Comparison of ENCODE assay signal across 10 cellular contexts in genomic region chr9:33506626-33507370, GRCh38. TPM values are rescaled to one million over a fixed set of nuclear protein-coding genes. Genes with fewer than 3 reads are reported as not detected.
A peak's percentile ranks its signal among the peaks of the same experiment; 100 is the strongest.
DNase-seq lines count a peak whose midpoint lies in the region; FAIRE-seq and TF ChIP-seq lines count a peak whose summit lies in the region.
"Had no signal": no experiment of that assay in that cellular context is flagged by ENCODE, and none has a peak within 500 bp of the region (broad histone marks: within the 10 kb centered on the region; RNA-seq: fewer than 3 reads in every experiment).

No MANE protein-coding gene starts in this region.

- no peak overlapping the region for H2AK5ac ChIP-seq in trophoblast cell (ENCODE audit: low read length)

- no peak overlapping the region for H2BK12ac ChIP-seq in trophoblast cell (ENCODE audit: low read length)

- H4K12ac ChIP-seq in trophoblast cell (ENCODE audit: low read depth, low read length) = no peak overlapping the region

- no peaks in the 10 kb centered on the region for H3K36me3 Mint-ChIP-seq in activated T-helper 2 cell treated with anti-CD3 and anti-CD28 coated beads, Interferon-gamma antibody, Interleukin-2, Interleukin-4, amounts not matched to agents 10 μg/mL and 5 μg/mL and 100 μg/mL, durations not matched to agents 14 hours and 24 hours and 36 hours (ENCODE audit: low read depth)

- no peak overlapping the region for H3K27ac Mint-ChIP-seq in activated T-helper 2 cell treated with anti-CD3 and anti-CD28 coated beads, Interferon-gamma antibody, Interleukin-2, Interleukin-4, amounts not matched to agents 10 μg/mL and 5 μg/mL and 100 μg/mL, durations not matched to agents 14 hours and 24 hours and 36 hours

- H3K9ac ChIP-seq in endothelial cell of umbilical vein (replicated peaks; ENCODE audit: extremely low read depth, insufficient read depth, low read length) (peak overlapping the region; percentile 72), trophoblast cell (ENCODE audit: low read length) (no peak overlapping the region)

- TF ChIP-seq CTCF in endothelial cell of umbilical vein (IDR thresholded peaks at IDR 0.05; ENCODE audit: extremely low read depth in 1 of 2, insufficient read depth in 1 of 2, low read depth in 1 of 2, low read length in 2 of 2) (no peak), OCI-LY7 (conservative IDR thresholded peaks at IDR 0.05; ENCODE audit: low read length) (no peak)

- no peaks in the 10 kb centered on the region for H3K9me3 Mint-ChIP-seq in activated T-helper 2 cell treated with anti-CD3 and anti-CD28 coated beads, Interferon-gamma antibody, Interleukin-2, Interleukin-4, amounts not matched to agents 10 μg/mL and 5 μg/mL and 100 μg/mL, durations not matched to agents 14 hours and 24 hours and 36 hours

- peaks cover 17% of the 10 kb centered on the region for H3K4me1 Mint-ChIP-seq in activated T-helper 2 cell treated with anti-CD3 and anti-CD28 coated beads, Interferon-gamma antibody, Interleukin-2, Interleukin-4, amounts not matched to agents 10 μg/mL and 5 μg/mL and 100 μg/mL, durations not matched to agents 14 hours and 24 hours and 36 hours (ENCODE audit: low read depth)

- H3K23ac ChIP-seq in trophoblast cell (ENCODE audit: low read length) = no peak overlapping the region

- no peaks in the 10 kb centered on the region for H3K9me2 ChIP-seq in OCI-LY7 (ENCODE audit: insufficient read depth, low read length)

- H3K4me2 ChIP-seq in endothelial cell of umbilical vein (ENCODE audit: insufficient read depth, low read length) = peak overlapping the region; percentile 69
- H3K4me2 ChIP-seq in trophoblast cell (ENCODE audit: low read length) = no peak overlapping the region
- H3K4me2 ChIP-seq in OCI-LY7 (ENCODE audit: low read length) = no peak overlapping the region

- peak overlapping the region; percentile 1 for H2AFZ ChIP-seq in endothelial cell of umbilical vein (ENCODE audit: low read depth, low read length)
- H2AFZ ChIP-seq in trophoblast cell (ENCODE audit: insufficient read depth, low read length, poor library complexity) = no peak overlapping the region
- no peak overlapping the region; the same call in 1 of the 2 replicates for H2AFZ ChIP-seq in OCI-LY7 (ENCODE audit: low read length)

- H4K91ac ChIP-seq in trophoblast cell (ENCODE audit: low read depth, low read length) = peak overlapping the region; percentile 28

- CTCF ChIA-PET in endothelial cell of umbilical vein (lab: Charles Lee) (interaction anchor here (1.0 to 1.8 kb wide), 3 partner anchors 10 to 54 kb away, joined by 3 to 11 read pairs (median 4); partner anchors contain the start of gene ANKRD18B), OCI-LY7 (lab: Charles Lee; ENCODE audit: unreplicated experiment) (no interaction called here)

- POLR2A ChIA-PET in endothelial cell of umbilical vein (lab: Charles Lee) = interaction anchor here (1.0 to 1.4 kb wide), 2 partner anchors 33 to 54 kb away, joined by 3 to 8 read pairs; partner anchors contain the start of gene NOL6
- POLR2A ChIA-PET in OCI-LY7 (lab: Charles Lee) = interaction anchor here (0.7 kb wide), 2 partner anchors 180 to 186 kb away, joined by 3 read pairs; no protein-coding TSS in a partner anchor

- H3K14ac ChIP-seq in trophoblast cell (ENCODE audit: low read length) = no peak overlapping the region

- DNase-seq in EH (ENCODE audit: low read depth) = peak; percentile 99
- peak; percentile 87 for DNase-seq in NCI-H226
- DNase-seq in endothelial cell of umbilical vein (ENCODE audit: low read depth, low spot score) = peak; percentile 94
- DNase-seq in trophoblast cell = peak; percentile 34 to 39
- DNase-seq in NCI-H2227 treated with DMSO at 0.1 percent for 48 hours (lab: John Stamatoyannopoulos, UW) = no peak
- no peak for DNase-seq in activated T-helper 2 cell treated with anti-CD3 and anti-CD28 coated beads, Interferon-gamma antibody, Interleukin-2, Interleukin-4, amounts not matched to agents 10 μg/mL and 5 μg/mL and 100 μg/mL, durations not matched to agents 14 hours and 24 hours and 36 hours (ENCODE audit: low spot score)
- no peak for DNase-seq in NCI-H1417 (lab: John Stamatoyannopoulos, UW)
- no peak for DNase-seq in OCI-LY7 (ENCODE audit: low spot score)
- DNase-seq: glutamatergic neuron, NCI-H524 treated with DMSO at 0.1 percent for 48 hours had no signal

- no peak overlapping the region for H2BK5ac ChIP-seq in trophoblast cell (ENCODE audit: low read depth, low read length, poor library complexity)

- no peak overlapping the region for H3K18ac ChIP-seq in trophoblast cell (ENCODE audit: low read length)

- H3K9me3 ChIP-seq in endothelial cell of umbilical vein (replicated peaks; ENCODE audit: control insufficient read depth, insufficient read depth, low read length) = no peaks in the 10 kb centered on the region
- H3K9me3 ChIP-seq in trophoblast cell (ENCODE audit: insufficient read depth, low read depth, low read length) = no peaks in the 10 kb centered on the region
- no peaks in the 10 kb centered on the region for H3K9me3 ChIP-seq in OCI-LY7 (ENCODE audit: low read length)

- peaks cover 3% of the 10 kb centered on the region for H3K79me1 ChIP-seq in trophoblast cell (ENCODE audit: low read length)

- H3K4me1 ChIP-seq in endothelial cell of umbilical vein (ENCODE audit: control insufficient read depth, extremely low read depth, insufficient read depth, low read length) (peaks cover 28% of the 10 kb centered on the region), trophoblast cell (ENCODE audit: control insufficient read depth in 1 of 2, insufficient read depth in 2 of 2, low read length in 2 of 2) (peaks cover 2 to 5% of the 10 kb centered on the region in 2 experiments), OCI-LY7 (ENCODE audit: insufficient read depth, low read length, poor library complexity, severe bottlenecking) (no peaks in the 10 kb centered on the region)

- TSS peak; percentile 82 for BruUV-seq in endothelial cell of umbilical vein (replicated peaks; lab: Mats Ljungman, UMichigan)
- BruUV-seq in OCI-LY7 (replicated peaks; lab: Mats Ljungman, UMichigan) = no TSS peak

- no peak overlapping the region for H3K4ac ChIP-seq in trophoblast cell (ENCODE audit: low read depth, low read length)

- H4K8ac ChIP-seq in trophoblast cell (ENCODE audit: low read depth, low read length) = no peak overlapping the region

- H3K9me1 ChIP-seq in endothelial cell of umbilical vein (replicated peaks; ENCODE audit: control insufficient read depth, extremely low read depth, insufficient read depth, low read length) = no peaks in the 10 kb centered on the region

- no peak overlapping the region for H2BK120ac ChIP-seq in trophoblast cell (ENCODE audit: insufficient read depth, low read length, poor library complexity)

- no CpG with 5 or more reads among the region's 7 CpGs for WGBS in trophoblast cell (ENCODE audit: extremely low coverage, insufficient coverage, insufficient read length)

- H3K27ac ChIP-seq in endothelial cell of umbilical vein (ENCODE audit: insufficient read depth, low read depth, low read length) (peak overlapping the region; percentile 91), trophoblast cell (ENCODE audit: low read depth, low read length) (no peak overlapping the region), OCI-LY7 (ENCODE audit: low read depth, low read length, poor library complexity, severe bottlenecking) (no peak overlapping the region)

- H4K20me1 ChIP-seq in endothelial cell of umbilical vein (replicated peaks; ENCODE audit: control insufficient read depth, extremely low read depth, insufficient read depth, low read length) (no peaks in the 10 kb centered on the region), OCI-LY7 (ENCODE audit: insufficient read depth, low read length) (no peaks in the 10 kb centered on the region)

- peaks cover 3% of the 10 kb centered on the region for H3K27me3 Mint-ChIP-seq in activated T-helper 2 cell treated with anti-CD3 and anti-CD28 coated beads, Interferon-gamma antibody, Interleukin-2, Interleukin-4, amounts not matched to agents 10 μg/mL and 5 μg/mL and 100 μg/mL, durations not matched to agents 14 hours and 24 hours and 36 hours (ENCODE audit: low read depth)

- TF ChIP-seq POLR2A in endothelial cell of umbilical vein (IDR thresholded peaks at IDR 0.05; ENCODE audit: low read depth, low read length) = peak; percentile 58

- H3K4me3 ChIP-seq in endothelial cell of umbilical vein (replicated peaks in 1 of 3; ENCODE audit: insufficient read depth in 1 of 3, low read depth in 1 of 3, low read length in 3 of 3) = peak overlapping the region in 2 of 3 experiments; percentile 21 to 35
- no peak overlapping the region for H3K4me3 ChIP-seq in trophoblast cell (ENCODE audit: low read depth, low read length)
- no peak overlapping the region for H3K4me3 ChIP-seq in OCI-LY7 (ENCODE audit: low read depth, low read length, poor library complexity, severe bottlenecking)

- H3K27me3 ChIP-seq in endothelial cell of umbilical vein (ENCODE audit: control insufficient read depth in 2 of 2, insufficient read depth in 2 of 2, low read length in 2 of 2) = no peaks in the 10 kb centered on the region
- H3K27me3 ChIP-seq in trophoblast cell (ENCODE audit: insufficient read depth, low read length) = no peaks in the 10 kb centered on the region

- peak; percentile 74 for FAIRE-seq in endothelial cell of umbilical vein (lab: Jason Lieb, UNC)

- dilution Hi-C loops in endothelial cell of umbilical vein (cut with MboI; ENCODE audit: extremely low pct_ligation_motif_present, low sequenced_read_pairs) = no loop called here

- peaks cover 2% of the 10 kb centered on the region for H3K79me2 ChIP-seq in endothelial cell of umbilical vein (ENCODE audit: control insufficient read depth, insufficient read depth, low read length)
- peaks cover 2% of the 10 kb centered on the region for H3K79me2 ChIP-seq in trophoblast cell (ENCODE audit: control insufficient read depth, insufficient read depth, low read length, poor library complexity)
- no peaks in the 10 kb centered on the region for H3K79me2 ChIP-seq in OCI-LY7 (ENCODE audit: insufficient read depth, low read depth, low read length)

- intact Hi-C loops in endothelial cell of umbilical vein (cut with micrococcal nuclease) = loop anchor here (2.0 kb wide), 1 partner anchor 34 kb away; the partner anchor contains the start of gene NOL6
- intact Hi-C loops in activated T-helper 2 cell treated with anti-CD3 and anti-CD28 coated beads, Interferon-gamma antibody, Interleukin-2, Interleukin-4, amounts not matched to agents 10 μg/mL and 5 μg/mL and 100 μg/mL, durations not matched to agents 14 hours and 24 hours and 36 hours (cut with micrococcal nuclease) = no loop called here
- intact Hi-C loops in OCI-LY7 (cut with micrococcal nuclease; ENCODE audit: unreplicated experiment) = no loop called here

- no peaks in the 10 kb centered on the region for H3K36me3 ChIP-seq in endothelial cell of umbilical vein (ENCODE audit: control insufficient read depth in 2 of 2, extremely low read depth in 1 of 2, insufficient read depth in 2 of 2, low read length in 2 of 2)
- no peaks in the 10 kb centered on the region for H3K36me3 ChIP-seq in trophoblast cell (ENCODE audit: control insufficient read depth in 1 of 2, insufficient read depth in 2 of 2, low read length in 2 of 2)
- H3K36me3 ChIP-seq in OCI-LY7 (ENCODE audit: insufficient read depth, low read length) = no peaks in the 10 kb centered on the region

- H3K4me3 Mint-ChIP-seq in activated T-helper 2 cell treated with anti-CD3 and anti-CD28 coated beads, Interferon-gamma antibody, Interleukin-2, Interleukin-4, amounts not matched to agents 10 μg/mL and 5 μg/mL and 100 μg/mL, durations not matched to agents 14 hours and 24 hours and 36 hours (ENCODE audit: low read depth) = no peak overlapping the region

RNA-seq across cellular contexts. Expression of gene ANKRD18B, which starts 17.3 kb away (rescaled TPM):
- total RNA-seq in endothelial cell of umbilical vein = 10.9 and 12.2 TPM in 2 replicates
- polyA plus RNA-seq in endothelial cell of umbilical vein = 0.92 and 1.4 TPM in 2 replicates
- 2.3 and 2.5 TPM in 2 replicates for polyA plus RNA-seq in endothelial cell of umbilical vein (2011; cell fraction: cytosol; rRNA removed)
- 7.8 and 7.9 TPM in 2 replicates for polyA plus RNA-seq in endothelial cell of umbilical vein (2011; cell fraction: nucleus; rRNA removed)
- polyA plus RNA-seq in endothelial cell of umbilical vein (2012) = 6.8 and 9.1 TPM in 2 replicates
- 2.7 and 4.2 TPM in 2 replicates for polyA minus RNA-seq in endothelial cell of umbilical vein
- polyA minus RNA-seq in endothelial cell of umbilical vein (2011; cell fraction: cytosol; rRNA and poly(A)+ RNA removed) = 17.9 TPM
- 9.3 and 17.1 TPM in 2 replicates for polyA minus RNA-seq in endothelial cell of umbilical vein (2011; cell fraction: nucleus; rRNA and poly(A)+ RNA removed)
- 1.4 and 2.0 TPM in 2 replicates for polyA plus RNA-seq in trophoblast cell (2013)
- 1.6 and 2.6 TPM in 2 replicates for total RNA-seq in activated T-helper 2 cell treated with anti-CD3 and anti-CD28 coated beads, Interferon-gamma antibody, Interleukin-2, Interleukin-4, amounts not matched to agents 10 μg/mL and 5 μg/mL and 100 μg/mL, durations not matched to agents 14 hours and 24 hours and 36 hours
- not detected in 2 replicates for total RNA-seq in OCI-LY7 (2014; rRNA removed; shearing (Covaris generic))
- not detected in 2 replicates for total RNA-seq in OCI-LY7 (2022)

RNA-seq across cellular contexts. Expression of gene NOL6, which starts 33.1 kb away (rescaled TPM):
- total RNA-seq in endothelial cell of umbilical vein (42.3 and 45.1 TPM in 2 replicates), OCI-LY7 (2022) (23.8 and 30.9 TPM in 2 replicates)
- polyA plus RNA-seq in endothelial cell of umbilical vein = 35.7 and 39.8 TPM in 2 replicates
- polyA plus RNA-seq in endothelial cell of umbilical vein (2011; cell fraction: cytosol; rRNA removed) = 32.2 and 32.9 TPM in 2 replicates
- 107 TPM in 2 replicates for polyA plus RNA-seq in endothelial cell of umbilical vein (2011; cell fraction: nucleus; rRNA removed)
- 35.2 and 42.5 TPM in 2 replicates for polyA plus RNA-seq in endothelial cell of umbilical vein (2012)
- polyA minus RNA-seq in endothelial cell of umbilical vein = 43.9 and 45.4 TPM in 2 replicates
- polyA minus RNA-seq in endothelial cell of umbilical vein (2011; cell fraction: cytosol; rRNA and poly(A)+ RNA removed) = 28.8 TPM
- 37.9 and 40.6 TPM in 2 replicates for polyA minus RNA-seq in endothelial cell of umbilical vein (2011; cell fraction: nucleus; rRNA and poly(A)+ RNA removed)
- 14.9 and 16.3 TPM in 2 replicates for polyA plus RNA-seq in trophoblast cell (2013)
- total RNA-seq in activated T-helper 2 cell treated with anti-CD3 and anti-CD28 coated beads, Interferon-gamma antibody, Interleukin-2, Interleukin-4, amounts not matched to agents 10 μg/mL and 5 μg/mL and 100 μg/mL, durations not matched to agents 14 hours and 24 hours and 36 hours = 61.9 and 65.3 TPM in 2 replicates
- 26.4 and 28.8 TPM in 2 replicates for total RNA-seq in OCI-LY7 (2014; rRNA removed; shearing (Covaris generic))

RNA-seq across cellular contexts. Expression of gene AQP3, which starts 59.4 kb away (rescaled TPM):
- total RNA-seq in endothelial cell of umbilical vein (0.39 and 0.93 TPM in 2 replicates), OCI-LY7 (2022) (28.5 and 30.6 TPM in 2 replicates)
- polyA plus RNA-seq in endothelial cell of umbilical vein = 1.8 and 1.9 TPM in 2 replicates
- polyA plus RNA-seq in endothelial cell of umbilical vein (2011; cell fraction: cytosol; rRNA removed) = 0.66 and 0.85 TPM in 2 replicates
- 0.63 and 0.74 TPM in 2 replicates for polyA plus RNA-seq in endothelial cell of umbilical vein (2011; cell fraction: nucleus; rRNA removed)
- polyA plus RNA-seq in endothelial cell of umbilical vein (2012) = 0.78 and 1.1 TPM in 2 replicates
- 0.97 and 2.4 TPM in 2 replicates for polyA minus RNA-seq in endothelial cell of umbilical vein
- polyA minus RNA-seq in endothelial cell of umbilical vein (2011; cell fraction: cytosol; rRNA and poly(A)+ RNA removed) = 186 TPM
- polyA minus RNA-seq in endothelial cell of umbilical vein (2011; cell fraction: nucleus; rRNA and poly(A)+ RNA removed) = 1.2 and 1.8 TPM in 2 replicates
- 10.4 and 11.8 TPM in 2 replicates for polyA plus RNA-seq in trophoblast cell (2013)
- 2.1 TPM in 2 replicates for total RNA-seq in activated T-helper 2 cell treated with anti-CD3 and anti-CD28 coated beads, Interferon-gamma antibody, Interleukin-2, Interleukin-4, amounts not matched to agents 10 μg/mL and 5 μg/mL and 100 μg/mL, durations not matched to agents 14 hours and 24 hours and 36 hours
- total RNA-seq in OCI-LY7 (2014; rRNA removed; shearing (Covaris generic)) = 16.0 TPM in 2 replicates

Comparison
In these comparisons a context has a peak if more than half of its experiments do, and no peak if none do; other contexts are left out.
1. DNase-seq: peak in EH (single experiment), NCI-H226 (single experiment), endothelial cell of umbilical vein (single experiment) and trophoblast cell (2 of 2); none in NCI-H2227 treated with DMSO at 0.1 percent for 48 hours (single experiment), activated T-helper 2 cell treated with anti-CD3 and anti-CD28 coated beads, Interferon-gamma antibody, Interleukin-2, Interleukin-4, amounts not matched to agents 10 μg/mL and 5 μg/mL and 100 μg/mL, durations not matched to agents 14 hours and 24 hours and 36 hours (single experiment), NCI-H1417 (0 of 3) and OCI-LY7 (single experiment).
2. H3K4me3 ChIP-seq: peak in endothelial cell of umbilical vein (2 of 3); none in trophoblast cell (single experiment) and OCI-LY7 (single experiment).